In the genomic region with DNA sequence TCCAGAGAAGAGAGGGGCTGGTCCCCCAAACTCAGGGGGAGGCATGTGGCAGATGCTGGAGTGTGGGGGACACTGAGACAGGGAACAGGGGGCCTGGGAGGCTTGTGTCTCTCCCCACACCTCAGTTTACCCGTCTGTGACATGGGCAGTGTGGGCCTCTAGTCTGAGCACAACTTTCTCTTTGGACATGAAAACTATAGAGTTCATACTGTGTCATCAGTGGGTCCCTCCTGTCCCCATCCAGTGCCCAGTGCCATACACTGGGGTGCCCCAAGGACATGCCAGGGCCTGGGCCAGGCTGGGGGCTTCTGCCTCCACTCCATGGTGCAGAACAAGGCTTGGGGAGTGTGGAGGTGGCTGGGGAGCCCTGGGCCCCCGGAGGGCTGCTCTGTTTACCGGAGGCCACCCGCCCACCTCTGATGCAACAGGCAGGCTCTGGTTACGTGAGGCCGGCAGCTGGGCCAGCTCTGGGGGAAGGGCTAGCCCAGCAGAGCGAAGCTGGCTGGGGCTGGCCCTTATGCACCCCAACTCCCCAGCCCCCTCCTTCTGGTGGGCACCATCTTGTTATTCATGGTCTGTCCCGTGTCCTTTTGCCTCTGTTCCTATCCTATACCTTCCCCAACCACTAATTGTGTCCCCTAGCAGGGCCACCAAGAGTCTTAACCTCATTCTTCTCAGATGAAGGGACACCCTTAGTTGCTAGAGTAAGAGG, we compare ENCODE assay signal across 10 cellular contexts. TPM values are rescaled to one million over a fixed set of nuclear protein-coding genes. Genes with fewer than 3 reads are reported as not detected.
DNase-seq lines count a peak whose midpoint lies in the region; ATAC-seq and TF ChIP-seq lines count a peak whose summit lies in the region.
"Had no signal": no experiment of that assay in that cellular context is flagged by ENCODE, and none has a peak within 500 bp of the region (broad histone marks: within the 10 kb centered on the region; RNA-seq: fewer than 3 reads in every experiment).

No MANE protein-coding gene starts in this region.

- TF ChIP-seq POLR2A in HCT116 (IDR thresholded peaks at IDR 0.05; ENCODE audit: borderline replicate concordance, extremely low read depth, insufficient read depth, insufficient read length) = no peak
- no peak for TF ChIP-seq POLR2A in heart left ventricle (IDR thresholded peaks at IDR 0.05)

- H3K9me3 ChIP-seq in HCT116 (ENCODE audit: control insufficient read depth in 1 of 2, insufficient read depth in 1 of 2, low read depth in 1 of 2, low read length in 2 of 2) (no peaks in the 10 kb centered on the region), SJCRH30 (replicated peaks) (no peaks in the 10 kb centered on the region), heart left ventricle (no peaks in the 10 kb centered on the region)

- H3K27me3 ChIP-seq in HCT116 (ENCODE audit: insufficient read depth, low read length) (no peaks in the 10 kb centered on the region), SJCRH30 (no peaks in the 10 kb centered on the region), heart left ventricle (no peaks in the 10 kb centered on the region)

- intact Hi-C loops in HCT116 (cut with micrococcal nuclease) (no loop called here), heart left ventricle (cut with DNase I) (no loop called here)

- no peaks in the 10 kb centered on the region for H3K79me2 ChIP-seq in HCT116 (ENCODE audit: insufficient read depth, low read length)

- no peaks in the 10 kb centered on the region for H3K9me3 Mint-ChIP-seq in activated CD8-positive, alpha-beta memory T cell treated with anti-CD3 and anti-CD28 coated beads, Interleukin-2, amount 10 ng/mL, durations not matched to agents 7 days and 5 days (ENCODE audit: low read depth)
- H3K9me3 Mint-ChIP-seq: T-cell had no signal

- H3K36me3 ChIP-seq in HCT116 (ENCODE audit: control insufficient read depth in 1 of 2, insufficient read depth in 2 of 2, low read length in 2 of 2) (no peaks in the 10 kb centered on the region), SJCRH30 (no peaks in the 10 kb centered on the region), heart left ventricle (peaks cover 0 to 16% (median 5%) of the 10 kb centered on the region in 9 donors)

- no peaks in the 10 kb centered on the region for H3K27me3 Mint-ChIP-seq in activated CD8-positive, alpha-beta memory T cell treated with anti-CD3 and anti-CD28 coated beads, Interleukin-2, amount 10 ng/mL, durations not matched to agents 7 days and 5 days
- H3K27me3 Mint-ChIP-seq: T-cell had no signal

- H3K9me2 ChIP-seq in HCT116 (ENCODE audit: insufficient read depth) = no peaks in the 10 kb centered on the region

- no peak overlapping the region for H2AFZ ChIP-seq in HCT116 (ENCODE audit: low read depth, low read length, poor library complexity, severe bottlenecking)

- TF ChIP-seq RAD21 in HCT116 (IDR thresholded peaks at IDR 0.05; ENCODE audit: low read depth) = no peak

- H3K9ac ChIP-seq in HCT116 (ENCODE audit: low read length) = no peak overlapping the region

- H3K4me3 Mint-ChIP-seq in activated CD8-positive, alpha-beta memory T cell treated with anti-CD3 and anti-CD28 coated beads, Interleukin-2, amount 10 ng/mL, durations not matched to agents 7 days and 5 days = no peak overlapping the region

- H3K4me1 ChIP-seq in HCT116 (ENCODE audit: control insufficient read depth in 1 of 2, insufficient read depth in 2 of 2, low read length in 2 of 2) (peaks cover 9 to 10% of the 10 kb centered on the region in 2 experiments; a peak in 3 of 4 replicates), SJCRH30 (peaks cover 5% of the 10 kb centered on the region), heart left ventricle (peaks cover 0 to 13% (median 6%) of the 10 kb centered on the region in 12 donors)

- H3K4me1 Mint-ChIP-seq in activated CD8-positive, alpha-beta memory T cell treated with anti-CD3 and anti-CD28 coated beads, Interleukin-2, amount 10 ng/mL, durations not matched to agents 7 days and 5 days = peaks cover 12% of the 10 kb centered on the region

- H3K27ac ChIP-seq in HCT116 (ENCODE audit: low read depth, low read length) (no peak overlapping the region; the same call in 1 of the 2 replicates), SJCRH30 (no peak overlapping the region), heart left ventricle (no peak overlapping the region)

- POLR2A ChIA-PET in HCT116 (lab: Charles Lee) = no interaction called here

- no peak overlapping the region for H3K4me3 ChIP-seq in HCT116 (replicated peaks in 1 of 2; ENCODE audit: low read depth in 1 of 2, low read length in 2 of 2)
- no peak overlapping the region for H3K4me3 ChIP-seq in SJCRH30
- no peak overlapping the region for H3K4me3 ChIP-seq in heart left ventricle

- no peak overlapping the region for H3K27ac Mint-ChIP-seq in activated CD8-positive, alpha-beta memory T cell treated with anti-CD3 and anti-CD28 coated beads, Interleukin-2, amount 10 ng/mL, durations not matched to agents 7 days and 5 days
- H3K27ac Mint-ChIP-seq: T-cell had no signal

- CTCF ChIA-PET in HCT116 (lab: Charles Lee) = no interaction called here
- CTCF ChIA-PET in activated CD8-positive, alpha-beta memory T cell treated with anti-CD3 and anti-CD28 coated beads, Interleukin-2, amount 10 ng/mL, durations not matched to agents 7 days and 5 days (lab: Charles Lee) = no interaction called here

- no TSS peak for BruUV-seq in HCT116 (replicated peaks; lab: Mats Ljungman, UMichigan)

- RAD21 ChIA-PET in HCT116 (lab: Charles Lee; ENCODE audit: low non-redundant PET in 1 of 2, low total read pairs in 2 of 2, uncharacterized antibody in 2 of 2, unreplicated experiment in 2 of 2) = no interaction called here

- H3K4me2 ChIP-seq in HCT116 (ENCODE audit: low read length) = no peak overlapping the region

- 68 to 83% (median 73%) methylated on average over 5 to 8 of the region's 8 CpGs for WGBS in heart left ventricle, 4 donors

- DNase-seq in COLO668 (lab: John Stamatoyannopoulos, UW; ENCODE audit: unreplicated experiment) = peak; percentile 20
- DNase-seq in HCT116 (ENCODE audit: low read depth, low spot score) = no peak
- DNase-seq in SJCRH30 = peak; percentile 50 to 75
- DNase-seq in iPS-NIHi11 (ENCODE audit: low spot score) = peak; percentile 49
- no peak for DNase-seq in NCI-H748 (lab: John Stamatoyannopoulos, UW; ENCODE audit: unreplicated experiment)
- no peak for DNase-seq in activated CD8-positive, alpha-beta memory T cell treated with anti-CD3 and anti-CD28 coated beads, Interleukin-2, amount 10 ng/mL, durations not matched to agents 7 days and 5 days
- no peak for DNase-seq in heart left ventricle
- DNase-seq: NCI-H1417, T-cell had no signal

- TF ChIP-seq CTCF in HCT116 (IDR thresholded peaks at IDR 0.05 in 2 of 3, conservative IDR thresholded peaks at IDR 0.05 in 1 of 3; ENCODE audit: borderline replicate concordance in 1 of 3, insufficient read depth in 1 of 3, low read depth in 2 of 3, low read length in 2 of 3) = no peak
- TF ChIP-seq CTCF in heart left ventricle (IDR thresholded peaks at IDR 0.05) = no peak

- H4K20me1 ChIP-seq in HCT116 (ENCODE audit: insufficient read depth) = no peaks in the 10 kb centered on the region

- ATAC-seq in HCT116 (no peak), heart left ventricle (no peak), GM19328 (IDR thresholded peaks at IDR 0.05; ENCODE audit: unreplicated experiment) (no peak)
- ATAC-seq in activated CD8-positive, alpha-beta memory T cell treated with anti-CD3 and anti-CD28 coated beads, Interleukin-2, amount 10 ng/mL, durations not matched to agents 7 days and 5 days = no peak
- ATAC-seq: T-cell had no signal

- H3K36me3 Mint-ChIP-seq in activated CD8-positive, alpha-beta memory T cell treated with anti-CD3 and anti-CD28 coated beads, Interleukin-2, amount 10 ng/mL, durations not matched to agents 7 days and 5 days = no peaks in the 10 kb centered on the region

TF ChIP-seq in HCT116, 20 proteins besides CTCF, POLR2A, EP300 and RAD21 (continues in another document):
- TF ChIP-seq YY1 (IDR thresholded peaks at IDR 0.05; ENCODE audit: extremely low read depth, insufficient replicate concordance, low read depth, low read length) = no peak
- TF ChIP-seq, protein P1, sequence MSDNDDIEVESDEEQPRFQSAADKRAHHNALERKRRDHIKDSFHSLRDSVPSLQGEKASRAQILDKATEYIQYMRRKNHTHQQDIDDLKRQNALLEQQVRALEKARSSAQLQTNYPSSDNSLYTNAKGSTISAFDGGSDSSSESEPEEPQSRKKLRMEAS (IDR thresholded peaks at IDR 0.05) = no peak

RNA-seq across cellular contexts. Expression of gene MEF2B, which starts 1.9 kb away (rescaled TPM):
- 7.9 TPM for total RNA-seq in HCT116 (2021; ENCODE audit: unreplicated experiment)
- 0.45 and 0.73 TPM in 2 replicates for polyA plus RNA-seq in HCT116 (2012)
- total RNA-seq in SJCRH30 (2014; rRNA removed; shearing (Covaris generic)) = not detected in 2 replicates
- 1 to 10 TPM; 3.2 to 7.2 TPM for total RNA-seq in activated CD8-positive, alpha-beta memory T cell treated with anti-CD3 and anti-CD28 coated beads, Interleukin-2, amount 10 ng/mL, durations not matched to agents 7 days and 5 days
- under 1 TPM in 8 of 9 donors, not detected in 1; 0.23 to 0.92 (median 0.49) TPM for total RNA-seq in heart left ventricle
- under 1 TPM; 0.23 to 0.33 TPM for polyA plus RNA-seq in heart left ventricle

RNA-seq across cellular contexts. Expression of gene BORCS8, which starts 20.0 kb away (rescaled TPM):
- total RNA-seq in HCT116 (2021; ENCODE audit: unreplicated experiment) = 17.1 TPM
- 7.0 and 9.9 TPM in 2 replicates for polyA plus RNA-seq in HCT116 (2012)
- 24.9 and 26.3 TPM in 2 replicates for total RNA-seq in SJCRH30 (2014; rRNA removed; shearing (Covaris generic))
- 10 to 100 TPM; 33.1 to 34.8 TPM for total RNA-seq in activated CD8-positive, alpha-beta memory T cell treated with anti-CD3 and anti-CD28 coated beads, Interleukin-2, amount 10 ng/mL, durations not matched to agents 7 days and 5 days
- total RNA-seq in heart left ventricle = 10 to 100 TPM; 14.4 to 28.9 (median 22.7) TPM
- polyA plus RNA-seq in heart left ventricle = 10 to 100 TPM; 19.6 to 23.4 TPM

RNA-seq across cellular contexts. Expression of gene RFXANK, which starts 20.1 kb away (rescaled TPM):
- total RNA-seq in HCT116 (2021; ENCODE audit: unreplicated experiment) (78.9 TPM), heart left ventricle (10 to 100 TPM; 26.5 to 45.7 (median 39.5) TPM)
- 99.7 and 103 TPM in 2 replicates for polyA plus RNA-seq in HCT116 (2012)
- total RNA-seq in SJCRH30 (2014; rRNA removed; shearing (Covaris generic)) = 52.5 and 64.2 TPM in 2 replicates
- 100 to 1,000 TPM; 110 to 121 TPM for total RNA-seq in activated CD8-positive, alpha-beta memory T cell treated with anti-CD3 and anti-CD28 coated beads, Interleukin-2, amount 10 ng/mL, durations not matched to agents 7 days and 5 days
- 10 to 100 TPM; 55.2 to 71.9 TPM for polyA plus RNA-seq in heart left ventricle

RNA-seq across cellular contexts. Expression of gene NR2C2AP, which starts 31.2 kb away (rescaled TPM):
- total RNA-seq in HCT116 (2021; ENCODE audit: unreplicated experiment) (45.3 TPM), heart left ventricle (10 to 100 TPM in 2 of 9 donors, 1 to 10 TPM in 7; 2.6 to 13.1 (median 5.7) TPM)
- polyA plus RNA-seq in HCT116 (2012) = 27.4 and 37.7 TPM in 2 replicates
- 20.8 and 23.7 TPM in 2 replicates for total RNA-seq in SJCRH30 (2014; rRNA removed; shearing (Covaris generic))
- 10 to 100 TPM; 32.8 to 33.0 TPM for total RNA-seq in activated CD8-positive, alpha-beta memory T cell treated with anti-CD3 and anti-CD28 coated beads, Interleukin-2, amount 10 ng/mL, durations not matched to agents 7 days and 5 days
- polyA plus RNA-seq in heart left ventricle = 10 to 100 TPM in 1 of 2 donors, 1 to 10 TPM in 1; 6.7 to 26.2 TPM

RNA-seq across cellular contexts. Expression of gene TMEM161A, which starts 33.7 kb away (rescaled TPM):
- 76.0 TPM for total RNA-seq in HCT116 (2021; ENCODE audit: unreplicated experiment)
- 78.5 and 87.5 TPM in 2 replicates for polyA plus RNA-seq in HCT116 (2012)
- 23.3 and 23.4 TPM in 2 replicates for total RNA-seq in SJCRH30 (2014; rRNA removed; shearing (Covaris generic))
- 10 to 100 TPM; 22.0 to 25.1 TPM for total RNA-seq in activated CD8-positive, alpha-beta memory T cell treated with anti-CD3 and anti-CD28 coated beads, Interleukin-2, amount 10 ng/mL, durations not matched to agents 7 days and 5 days
- 10 to 100 TPM; 12.3 to 29.7 (median 20.8) TPM for total RNA-seq in heart left ventricle
- polyA plus RNA-seq in heart left ventricle = 10 to 100 TPM; 22.1 to 26.1 TPM

Comparison
In these comparisons a context has a peak if more than half of its experiments do, and no peak if none do; other contexts are left out.
1. DNase-seq: peak in COLO668 (single experiment), SJCRH30 (2 of 2) and iPS-NIHi11 (single experiment); none in HCT116 (single experiment), NCI-H748 (single experiment), activated CD8-positive, alpha-beta memory T cell treated with anti-CD3 and anti-CD28 coated beads, Interleukin-2, amount 10 ng/mL, durations not matched to agents 7 days and 5 days (single experiment) and heart left ventricle (0 of 5).